In genomic region chr18:64273724-64274123, GRCh38 we compare ENCODE assay signal across 25 cellular contexts.
DNase-seq lines count a peak whose midpoint lies in the region; ATAC-seq and TF ChIP-seq lines count a peak whose summit lies in the region.
"Had no signal": no experiment of that assay in that cellular context is flagged by ENCODE, and none has a peak within 500 bp of the region (broad histone marks: within the 10 kb centered on the region; RNA-seq: fewer than 3 reads in every experiment).

No MANE protein-coding gene starts in this region.

- peaks cover 20% of the 10 kb centered on the region for H3K9me3 ChIP-seq in HUES48 (ENCODE audit: control insufficient read depth, insufficient read depth, low read length)
- H3K9me3 ChIP-seq in endodermal cell (ENCODE audit: control insufficient read depth, low read length): peaks cover 47% of the 10 kb centered on the region

- H3K27me3 Mint-ChIP-seq in endodermal cell (ENCODE audit: insufficient read depth): peaks cover 15% of the 10 kb centered on the region
- H3K27me3 Mint-ChIP-seq in activated CD8-positive, alpha-beta T cell treated with anti-CD3 and anti-CD28 coated beads for 36 hours: peaks cover 2% of the 10 kb centered on the region
- H3K27me3 Mint-ChIP-seq: CD4-positive, CD25-positive, alpha-beta regulatory T cell had no signal

- TF ChIP-seq CTCF in endodermal cell (conservative IDR thresholded peaks at IDR 0.05): no peak
- TF ChIP-seq CTCF in activated CD8-positive, alpha-beta T cell treated with anti-CD3 and anti-CD28 coated beads for 36 hours (IDR thresholded peaks at IDR 0.05): no peak

- WGBS in endodermal cell (ENCODE audit: insufficient coverage in 1 of 2, insufficient read length in 1 of 2), 2 experiments: 27 to 48% methylated on average over 2 to 3 of the region's 3 CpGs

- H3K9ac ChIP-seq in HUES48 (ENCODE audit: low read depth, low read length): no peak overlapping the region
- H3K9ac ChIP-seq in endodermal cell (ENCODE audit: extremely low read depth, low read length, poor library complexity, severe bottlenecking): no peak overlapping the region
- H3K9ac ChIP-seq: SK-N-SH had no signal

- no peak for ATAC-seq in activated CD8-positive, alpha-beta T cell treated with anti-CD3 and anti-CD28 coated beads for 36 hours
- ATAC-seq: GM12878, HepG2, K562, Panc1 had no signal

- H3K36me3 ChIP-seq in HUES48 (ENCODE audit: control insufficient read depth, insufficient read depth, low read length) (0 out of 2 replicates have a peak, but pooled peaks cover 3% of the 10 kb centered on the region), endodermal cell (ENCODE audit: control insufficient read depth, insufficient read depth, low read length) (no peaks in the 10 kb centered on the region)

- intact Hi-C loops in activated CD8-positive, alpha-beta T cell treated with anti-CD3 and anti-CD28 coated beads for 36 hours (cut with micrococcal nuclease): no loop called here
- intact Hi-C loops in posterior cingulate gyrus (cut with DNase I): no loop called here

- H3K4me1 ChIP-seq in HUES48 (ENCODE audit: control insufficient read depth, insufficient read depth, low read length) (peaks cover 46% of the 10 kb centered on the region), endodermal cell (ENCODE audit: control insufficient read depth, insufficient read depth, low read length) (no peaks in the 10 kb centered on the region)

- H3K4me3 ChIP-seq in HUES48 (ENCODE audit: low read depth, low read length) (no peak overlapping the region), endodermal cell (ENCODE audit: low read length) (peak overlapping the region; percentile 31)
- H3K4me3 ChIP-seq: GM12878, K562 had no signal

- CTCF ChIA-PET in activated CD8-positive, alpha-beta T cell treated with anti-CD3 and anti-CD28 coated beads for 36 hours (lab: Charles Lee): no interaction called here

- no peaks in the 10 kb centered on the region for H3K27me3 ChIP-seq in HUES48 (ENCODE audit: control insufficient read depth, insufficient read depth, low read length)
- H3K27me3 ChIP-seq in endodermal cell (ENCODE audit: control insufficient read depth, insufficient read depth, low read length, poor library complexity, severe bottlenecking): no peaks in the 10 kb centered on the region

- peaks cover 9% of the 10 kb centered on the region for H3K36me3 Mint-ChIP-seq in endodermal cell (ENCODE audit: low read depth)
- H3K36me3 Mint-ChIP-seq in activated CD8-positive, alpha-beta T cell treated with anti-CD3 and anti-CD28 coated beads for 36 hours (ENCODE audit: low read depth): no peaks in the 10 kb centered on the region
- H3K36me3 Mint-ChIP-seq: CD4-positive, CD25-positive, alpha-beta regulatory T cell had no signal

- peak overlapping the region; percentile 98 for H3K27ac ChIP-seq in HUES48 (ENCODE audit: low read depth, low read length)
- no peak overlapping the region for H3K27ac ChIP-seq in endodermal cell (ENCODE audit: low read depth, low read length)

- H3K4me1 Mint-ChIP-seq in endodermal cell: peaks cover 40% of the 10 kb centered on the region
- H3K4me1 Mint-ChIP-seq in activated CD8-positive, alpha-beta T cell treated with anti-CD3 and anti-CD28 coated beads for 36 hours (ENCODE audit: low read depth): no peaks in the 10 kb centered on the region
- H3K4me1 Mint-ChIP-seq: CD4-positive, CD25-positive, alpha-beta regulatory T cell had no signal

- no peak overlapping the region for H3K4me3 Mint-ChIP-seq in endodermal cell
- no peak overlapping the region for H3K4me3 Mint-ChIP-seq in activated CD8-positive, alpha-beta T cell treated with anti-CD3 and anti-CD28 coated beads for 36 hours

- POLR2A ChIA-PET in activated CD8-positive, alpha-beta T cell treated with anti-CD3 and anti-CD28 coated beads for 36 hours (lab: Charles Lee): no interaction called here

- H3K9me3 Mint-ChIP-seq in endodermal cell: peaks cover 45% of the 10 kb centered on the region
- peaks cover 3% of the 10 kb centered on the region for H3K9me3 Mint-ChIP-seq in activated CD8-positive, alpha-beta T cell treated with anti-CD3 and anti-CD28 coated beads for 36 hours

- DNase-seq in endodermal cell (no peak), iPS-NIHi11 (ENCODE audit: low spot score) (peak; percentile 46), NCI-H1105 (lab: John Stamatoyannopoulos, UW) (no peak), posterior cingulate gyrus (no peak), NCI-H2107 treated with DMSO at 0.1 percent for 48 hours (lab: John Stamatoyannopoulos, UW; ENCODE audit: unreplicated experiment) (no peak)
- no peak for DNase-seq in activated CD8-positive, alpha-beta T cell treated with anti-CD3 and anti-CD28 coated beads for 36 hours
- DNase-seq: CD4-positive, CD25-positive, alpha-beta regulatory T cell; COR-L47; DMS 273 treated with DMSO at 0.1 percent for 48 hours; DMS79 treated with DMSO at 0.1 percent for 48 hours; GOT3; MM.1S; NCI-H1092; NCI-H1436 treated with DMSO at 0.1 percent for 48 hours; NCI-H1930; NCI-H226; NCI-H510A treated with DMSO at 0.1 percent for 48 hours; NCI-H748 treated with DMSO at 0.1 percent for 48 hours; SIG-M5; SK-N-SH had no signal

- peak overlapping the region; percentile 32 for H3K27ac Mint-ChIP-seq in endodermal cell
- H3K27ac Mint-ChIP-seq in activated CD8-positive, alpha-beta T cell treated with anti-CD3 and anti-CD28 coated beads for 36 hours: no peak overlapping the region
- H3K27ac Mint-ChIP-seq: CD4-positive, CD25-positive, alpha-beta regulatory T cell had no signal
